27 cellular contexts compared by ENCODE assay signal in the genomic region with DNA sequence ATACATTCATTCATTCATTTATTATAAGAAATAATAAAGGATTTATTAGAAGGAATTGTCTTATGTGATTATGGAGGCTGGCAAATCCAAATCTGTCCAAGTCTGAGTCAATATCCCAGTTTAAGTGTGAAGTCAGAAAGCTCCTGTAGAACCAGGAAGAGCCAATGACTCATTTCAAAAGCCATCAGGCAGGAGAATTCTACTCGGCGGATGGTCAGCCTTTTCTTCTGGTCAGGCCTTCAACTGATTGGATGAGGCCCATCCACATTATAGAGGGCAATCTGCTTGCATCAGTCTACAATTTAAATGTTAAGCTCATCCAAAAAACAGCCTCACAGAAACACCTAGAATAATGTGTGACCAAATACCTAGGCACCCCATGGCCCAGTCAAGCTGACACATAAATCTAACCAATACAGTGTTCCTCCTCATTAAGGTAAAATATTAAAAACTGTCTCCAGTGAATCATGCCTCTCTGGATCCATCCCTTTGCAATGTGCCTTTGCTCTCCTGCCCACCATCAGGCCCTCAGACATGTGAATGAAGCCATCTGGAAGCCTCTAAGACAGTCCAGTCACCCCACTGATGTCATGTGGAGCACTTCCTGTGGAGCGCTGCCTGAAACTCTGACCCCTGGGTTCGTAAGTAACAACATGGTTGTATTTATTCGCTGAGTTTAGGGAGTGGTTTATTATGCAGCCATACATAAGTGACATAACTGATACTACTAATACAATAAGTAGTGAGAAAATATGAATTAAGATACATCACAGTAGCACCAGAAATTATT.
DNase-seq lines count a peak whose midpoint lies in the region; ATAC-seq and TF ChIP-seq lines count a peak whose summit lies in the region.
"Had no signal": no experiment of that assay in that cellular context is flagged by ENCODE, and none has a peak within 500 bp of the region (broad histone marks: within the 10 kb centered on the region; RNA-seq: fewer than 3 reads in every experiment).

No MANE protein-coding gene starts in this region.

- H3K27ac Mint-ChIP-seq in neural progenitor cell = no peak overlapping the region
- H3K27ac Mint-ChIP-seq: activated CD4-positive, alpha-beta memory T cell treated with anti-CD3 and anti-CD28 coated beads for 36 hours; activated naive CD8-positive, alpha-beta T cell treated with anti-CD3 and anti-CD28 coated beads for 36 hours; naive thymus-derived CD4-positive, alpha-beta T cell; type B pancreatic cell had no signal

- no peaks in the 10 kb centered on the region for H3K79me2 ChIP-seq in neural progenitor cell (ENCODE audit: low read depth)

- no peak overlapping the region for H2AFZ ChIP-seq in neural progenitor cell (replicated peaks)

- no peaks in the 10 kb centered on the region for H3K27me3 Mint-ChIP-seq in neural progenitor cell (ENCODE audit: insufficient read depth, low read depth)
- H3K27me3 Mint-ChIP-seq: activated CD4-positive, alpha-beta memory T cell treated with anti-CD3 and anti-CD28 coated beads for 36 hours; activated naive CD8-positive, alpha-beta T cell treated with anti-CD3 and anti-CD28 coated beads for 36 hours; CD8-positive, alpha-beta memory T cell; type B pancreatic cell had no signal

- no peak overlapping the region for H3K4me3 ChIP-seq in epithelial cell of esophagus (ENCODE audit: low read length)
- H3K4me3 ChIP-seq in neural progenitor cell = no peak overlapping the region
- H3K4me3 ChIP-seq: heart right ventricle, skin epidermis had no signal

- no peak overlapping the region for H3K9ac ChIP-seq in neural progenitor cell

- peak overlapping the region; percentile 41 for H3K4me3 Mint-ChIP-seq in neural progenitor cell
- H3K4me3 Mint-ChIP-seq: activated CD4-positive, alpha-beta memory T cell treated with anti-CD3 and anti-CD28 coated beads for 36 hours; activated naive CD8-positive, alpha-beta T cell treated with anti-CD3 and anti-CD28 coated beads for 36 hours; CD8-positive, alpha-beta memory T cell; naive thymus-derived CD4-positive, alpha-beta T cell; type B pancreatic cell had no signal

- no peaks in the 10 kb centered on the region for H3F3A ChIP-seq in neural progenitor cell (ENCODE audit: low read depth)

- H3K27me3 ChIP-seq in neural progenitor cell = no peaks in the 10 kb centered on the region

- H3K36me3 ChIP-seq in neural progenitor cell = no peaks in the 10 kb centered on the region
- H3K36me3 ChIP-seq: heart right ventricle had no signal

- H3K9me3 Mint-ChIP-seq in neural progenitor cell = peaks cover 7% of the 10 kb centered on the region
- H3K9me3 Mint-ChIP-seq: activated naive CD8-positive, alpha-beta T cell treated with anti-CD3 and anti-CD28 coated beads for 36 hours; type B pancreatic cell had no signal

- no peak overlapping the region for H3K4me2 ChIP-seq in neural progenitor cell

- H3K4me1 Mint-ChIP-seq in neural progenitor cell = no peaks in the 10 kb centered on the region
- H3K4me1 Mint-ChIP-seq: activated naive CD8-positive, alpha-beta T cell treated with anti-CD3 and anti-CD28 coated beads for 36 hours; CD8-positive, alpha-beta memory T cell; naive thymus-derived CD4-positive, alpha-beta T cell had no signal

- H3K4me1 ChIP-seq in neural progenitor cell = no peaks in the 10 kb centered on the region
- H3K4me1 ChIP-seq: heart right ventricle had no signal

- H4K20me1 ChIP-seq in neural progenitor cell (ENCODE audit: low read depth) = no peaks in the 10 kb centered on the region

- peak; percentile 9 for DNase-seq in NCI-H82 (lab: John Stamatoyannopoulos, UW)
- DNase-seq in NCI-H82 treated with DMSO at 0.1 percent for 48 hours (lab: John Stamatoyannopoulos, UW; ENCODE audit: unreplicated experiment) = no peak
- peak; percentile 56 for DNase-seq in RKO (ENCODE audit: low spot score)
- DNase-seq in epithelial cell of esophagus (ENCODE audit: low read depth) = peak; percentile 58
- no peak for DNase-seq in neural progenitor cell (ENCODE audit: low spot score)
- DNase-seq in MV-4-11 (lab: John Stamatoyannopoulos, UW) = no peak
- DNase-seq in C1 segment of cervical spinal cord (lab: John Stamatoyannopoulos, UW) = no peak
- DNase-seq: activated CD4-positive, alpha-beta memory T cell treated with anti-CD3 and anti-CD28 coated beads for 36 hours; activated CD4-positive, CD25-positive, alpha-beta regulatory T cell; activated effector memory CD4-positive, alpha-beta T cell treated with Interleukin-2 at 50 U/mL for 16 hours; activated naive CD8-positive, alpha-beta T cell treated with anti-CD3 and anti-CD28 coated beads for 36 hours; CD8-positive, alpha-beta memory T cell; DMS153; heart right ventricle; naive thymus-derived CD4-positive, alpha-beta T cell; NCI-H1105 treated with DMSO at 0.1 percent for 48 hours; NCI-H2029 treated with DMSO at 0.1 percent for 48 hours; NCI-H226; NCI-H774; occipital lobe; SHP77 treated with DMSO at 0.1 percent for 48 hours; stimulated activated CD4-positive, alpha-beta T cell treated with anti-CD3 and anti-CD28 coated beads, Interleukin-1b, Interleukin-23, amount 100 ng/mL, for 48 hours had no signal

- no peak for TF ChIP-seq CTCF in epithelial cell of esophagus (IDR thresholded peaks at IDR 0.05; ENCODE audit: insufficient read depth, low read depth, low read length, missing control alignments)
- TF ChIP-seq CTCF in neural progenitor cell (IDR thresholded peaks at IDR 0.05) = no peak

- H3K27ac ChIP-seq in neural progenitor cell = no peak overlapping the region
- H3K27ac ChIP-seq: 22Rv1, heart right ventricle, skin epidermis had no signal

- ATAC-seq in esophagus mucosa = no peak
- ATAC-seq: heart right ventricle; left lobe of liver; naive thymus-derived CD4-positive, alpha-beta T cell had no signal

- no peaks in the 10 kb centered on the region for H3K9me3 ChIP-seq in neural progenitor cell (ENCODE audit: low read depth)

- H3K36me3 Mint-ChIP-seq in neural progenitor cell = no peaks in the 10 kb centered on the region
- H3K36me3 Mint-ChIP-seq: activated CD4-positive, alpha-beta memory T cell treated with anti-CD3 and anti-CD28 coated beads for 36 hours; activated naive CD8-positive, alpha-beta T cell treated with anti-CD3 and anti-CD28 coated beads for 36 hours; CD8-positive, alpha-beta memory T cell; naive thymus-derived CD4-positive, alpha-beta T cell; type B pancreatic cell had no signal

Comparison
In these comparisons a context has a peak if more than half of its experiments do, and no peak if none do; other contexts are left out.
1. DNase-seq: peak in NCI-H82 (single experiment), RKO (single experiment) and epithelial cell of esophagus (single experiment); none in NCI-H82 treated with DMSO at 0.1 percent for 48 hours (single experiment), neural progenitor cell (single experiment), MV-4-11 (single experiment) and C1 segment of cervical spinal cord (0 of 14).